8 cellular contexts compared by ENCODE assay signal in the genomic region with DNA sequence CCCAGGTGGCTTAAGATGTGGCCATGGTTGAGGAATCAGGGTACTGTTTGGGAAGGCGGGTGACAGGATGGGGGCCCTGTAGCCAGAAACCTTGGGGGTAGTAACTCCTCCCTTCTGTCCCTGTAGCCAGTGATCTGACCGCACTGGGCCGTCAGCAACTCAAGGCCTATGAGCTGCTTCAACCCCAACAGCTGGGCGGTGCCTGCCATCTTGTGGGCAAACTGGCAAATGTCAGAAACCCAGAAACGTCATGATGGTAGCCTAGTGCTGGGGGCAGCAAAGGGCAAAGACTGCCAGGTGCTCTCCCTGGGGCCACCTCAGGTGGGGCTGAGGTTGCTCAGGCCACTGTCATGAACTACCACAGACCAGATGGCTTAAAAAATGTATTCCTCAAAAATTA. TPM values are rescaled to one million over a fixed set of nuclear protein-coding genes. Genes with fewer than 3 reads are reported as not detected.
A peak's percentile ranks its signal among the peaks of the same experiment; 100 is the strongest.
DNase-seq lines count a peak whose midpoint lies in the region; ATAC-seq and TF ChIP-seq lines count a peak whose summit lies in the region.

No MANE protein-coding gene starts in this region.

- TF ChIP-seq CTCF in heart right ventricle (IDR thresholded peaks at IDR 0.05): peak in 8 of 9 donors; percentile 6 to 46 (median 32)
- TF ChIP-seq CTCF in adrenal gland (IDR thresholded peaks at IDR 0.05): peak; percentile 27 to 71 (median 60)

- intact Hi-C loops in heart right ventricle (cut with DNase I): loop anchor here in 1 of 10 donors (10.0 kb wide), 1 partner anchor 451 kb away; no protein-coding TSS in a partner anchor
- intact Hi-C loops in cardiac septum (cut with DNase I): loop anchor here (5.0 kb wide), 2 partner anchors 117 to 343 kb away; a partner anchor contains a TSS
- intact Hi-C loops in adrenal gland (cut with DNase I): no loop called here

- ATAC-seq in heart right ventricle (no peak), HG03439 (IDR thresholded peaks at IDR 0.05; ENCODE audit: unreplicated experiment) (no peak), GM21528 (IDR thresholded peaks at IDR 0.05; ENCODE audit: low FRiP score, unreplicated experiment) (no peak)
- no peak for ATAC-seq in activated CD4-positive, CD25-positive, alpha-beta regulatory T cell treated with anti-CD3 and anti-CD28 coated beads, Interleukin-2, amount 50 U/mL, for 24 hours

- H3K27ac ChIP-seq in heart right ventricle (no peak overlapping the region), adrenal gland (peak overlapping the region in 3 of 5 donors; percentile 6 to 62 (median 35))

- WGBS in heart right ventricle, 2 donors: 50 to 57% methylated on average over 5 of the region's 5 CpGs
- WGBS in adrenal gland, 4 donors: 20 to 37% (median 25%) methylated on average over 2 to 5 of the region's 5 CpGs; no CpG with 5 or more reads in 1 of the 4 donors

- DNase-seq in heart right ventricle (no peak), cardiac septum (ENCODE audit: low spot score) (no peak), NCI-H2171 treated with DMSO at 0.1 percent for 48 hours (lab: John Stamatoyannopoulos, UW) (peak; percentile 60), adrenal gland (peak; percentile 76 to 88 (median 86)), kidney tubule cell (ENCODE audit: low spot score) (peak; percentile 46)

- no peaks in the 10 kb centered on the region for H3K27me3 ChIP-seq in heart right ventricle
- no peaks in the 10 kb centered on the region for H3K27me3 ChIP-seq in adrenal gland

- H3K4me3 ChIP-seq in heart right ventricle (no peak overlapping the region), adrenal gland (no peak overlapping the region)

- H3K4me1 ChIP-seq in heart right ventricle (peaks cover 10 to 38% (median 26%) of the 10 kb centered on the region in 9 donors), adrenal gland (replicated peaks in 1 of 2) (peaks cover 21 to 32% of the 10 kb centered on the region in 2 donors)

- H3K9me3 ChIP-seq in heart right ventricle (no peaks in the 10 kb centered on the region), adrenal gland (replicated peaks in 1 of 3) (no peaks in the 10 kb centered on the region)

- TF ChIP-seq POLR2A in adrenal gland (IDR thresholded peaks at IDR 0.05): no peak

- peaks cover 0 to 60% (median 9%) of the 10 kb centered on the region in 9 donors for H3K36me3 ChIP-seq in heart right ventricle
- peaks cover 0 to 28% of the 10 kb centered on the region in 2 donors for H3K36me3 ChIP-seq in adrenal gland (replicated peaks in 1 of 2)

RNA-seq across cellular contexts. Expression of a gene that starts 3.5 kb away (rescaled TPM):
- 100 to 1,000 TPM; 102 to 157 (median 117) TPM for total RNA-seq in heart right ventricle
- polyA plus RNA-seq in heart right ventricle: 100 to 1,000 TPM; 166 to 302 TPM
- total RNA-seq in cardiac septum: 133 TPM
- total RNA-seq in adrenal gland: 100 to 1,000 TPM; 208 to 400 (median 312) TPM
- 100 to 1,000 TPM in 2 of 3 donors, 10 to 100 TPM in 1; 45.1 to 298 (median 245) TPM for polyA plus RNA-seq in adrenal gland

RNA-seq across cellular contexts. Expression of a gene that starts 3.9 kb away (rescaled TPM):
- total RNA-seq in heart right ventricle (10 to 100 TPM; 16.2 to 29.8 (median 21.3) TPM), cardiac septum (22.9 TPM), adrenal gland (10 to 100 TPM; 29.1 to 51.2 (median 44.9) TPM)
- polyA plus RNA-seq in heart right ventricle (10 to 100 TPM; 44.4 to 74.5 TPM), adrenal gland (100 to 1,000 TPM in 1 of 3 donors, 10 to 100 TPM in 2; 35.9 to 105 (median 88.9) TPM)

RNA-seq across cellular contexts. Expression of a gene that starts 19.7 kb away (rescaled TPM):
- 1 to 10 TPM in 6 of 10 donors, under 1 TPM in 4; 0.42 to 3.3 (median 1.3) TPM for total RNA-seq in heart right ventricle
- polyA plus RNA-seq in heart right ventricle: under 1 TPM; 0.37 to 0.49 TPM
- 1.8 TPM for total RNA-seq in cardiac septum
- total RNA-seq in adrenal gland: 1 to 10 TPM in 2 of 8 donors, under 1 TPM in 3, not detected in 3; 0.29 to 2.6 (median 0.92) TPM
- 1 to 10 TPM; 1.8 to 4.3 (median 2.8) TPM for polyA plus RNA-seq in adrenal gland

RNA-seq across cellular contexts. Expression of a gene that starts 25.4 kb away (rescaled TPM):
- total RNA-seq in heart right ventricle: 10 to 100 TPM; 10.4 to 23.2 (median 13.6) TPM
- 10 to 100 TPM; 20.8 to 24.8 TPM for polyA plus RNA-seq in heart right ventricle
- 15.6 TPM for total RNA-seq in cardiac septum
- total RNA-seq in adrenal gland: 10 to 100 TPM; 26.8 to 97.1 (median 34.8) TPM
- 100 to 1,000 TPM in 1 of 3 donors, 10 to 100 TPM in 2; 13.9 to 130 (median 43.2) TPM for polyA plus RNA-seq in adrenal gland

Comparison
In these comparisons a context has a peak if more than half of its experiments do, and no peak if none do; other contexts are left out.
1. DNase-seq: peak in NCI-H2171 treated with DMSO at 0.1 percent for 48 hours (single experiment), adrenal gland (7 of 7) and kidney tubule cell (single experiment); none in heart right ventricle (0 of 2) and cardiac septum (single experiment).
2. H3K27ac ChIP-seq: peak in adrenal gland (3 of 5); none in heart right ventricle (0 of 10).